ENCODE assay signal across 8 cellular contexts in the genomic region with DNA sequence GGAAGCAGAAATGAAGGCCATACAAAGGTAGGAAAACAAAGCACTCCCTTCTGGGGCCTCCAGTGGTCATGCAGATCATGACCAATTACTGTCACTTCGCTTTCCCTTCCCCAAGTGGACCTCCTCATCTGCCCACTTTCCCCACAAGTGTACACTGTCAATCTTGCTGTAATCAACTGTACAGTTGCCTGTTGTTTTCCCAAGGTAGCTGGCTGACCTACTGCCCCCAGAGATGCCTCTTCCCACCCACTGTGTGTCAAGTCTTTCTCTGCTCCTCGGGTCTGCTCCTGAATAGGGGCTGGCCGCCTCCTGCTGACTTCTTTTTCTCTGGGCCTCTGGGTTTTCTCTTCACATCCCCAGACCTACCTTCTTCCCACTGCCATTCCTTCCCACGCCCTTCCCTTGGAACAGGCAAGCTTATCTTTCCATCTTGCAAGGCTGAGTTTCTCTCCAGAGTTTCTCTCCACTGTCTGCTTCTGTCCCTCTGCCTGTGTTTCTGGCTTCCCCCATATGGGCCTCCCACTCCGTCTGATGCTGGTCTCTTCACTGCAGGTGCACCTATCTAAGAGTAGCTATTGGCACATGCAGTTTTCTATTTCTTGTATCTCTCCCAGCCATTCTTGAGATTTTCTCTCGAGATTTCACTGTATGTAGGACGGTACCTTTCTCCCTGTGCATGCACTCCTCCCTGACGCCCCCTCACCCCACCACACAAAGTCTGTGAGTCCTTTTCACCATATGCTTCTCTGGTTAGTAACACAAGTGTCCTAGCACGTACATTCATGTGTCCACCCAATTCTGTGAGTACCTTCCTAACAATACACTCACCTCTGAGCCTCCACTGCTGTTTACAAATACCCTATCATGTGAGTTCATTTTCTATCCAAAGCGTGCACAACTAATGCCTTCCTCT. TPM values are rescaled to one million over a fixed set of nuclear protein-coding genes. Genes with fewer than 3 reads are reported as not detected.
DNase-seq lines count a peak whose midpoint lies in the region; ATAC-seq and TF ChIP-seq lines count a peak whose summit lies in the region.

No MANE protein-coding gene starts in this region.

- H3K9me3 Mint-ChIP-seq in MCF 10A (ENCODE audit: unreplicated experiment): no peaks in the 10 kb centered on the region

- H3K4me1 Mint-ChIP-seq in MCF 10A (ENCODE audit: insufficient read depth, unreplicated experiment): peaks cover 51% of the 10 kb centered on the region

- CTCF ChIA-PET in MCF 10A (lab: Yijun Ruan, JAX): interaction anchor here (0.5 to 8.1 kb wide), 24 partner anchors 9 to 879 kb away, joined by 3 to 95 read pairs (median 3); no protein-coding TSS in a partner anchor

- POLR2A ChIA-PET in MCF 10A (lab: Yijun Ruan, JAX): interaction anchor here (0.6 to 10.8 kb wide), 32 partner anchors 9 to 377 kb away, joined by 3 to 113 read pairs (median 4); no protein-coding TSS in a partner anchor

- peak in 1 of 4 donors; percentile 26 for TF ChIP-seq POLR2A in upper lobe of left lung (IDR thresholded peaks at IDR 0.05)

- H3K27ac ChIP-seq in cardiac muscle cell (peak overlapping the region; percentile 94), lower lobe of right lung (peak overlapping the region; percentile 99), upper lobe of left lung (peak overlapping the region in 3 of 4 donors; percentile 96 to 100 (median 100))

- TF ChIP-seq EP300 in upper lobe of left lung (IDR thresholded peaks at IDR 0.05): no peak

- ATAC-seq in lower lobe of right lung (no peak), upper lobe of left lung (ENCODE audit: low FRiP score in 2 of 2) (no peak), GM18861 (IDR thresholded peaks at IDR 0.05; ENCODE audit: unreplicated experiment) (no peak), HG02852 (IDR thresholded peaks at IDR 0.05; ENCODE audit: unreplicated experiment) (no peak)

- DNase-seq in cardiac muscle cell (ENCODE audit: low read depth in 1 of 2, low spot score in 1 of 2) (peak in 1 of 2 donors; percentile 27), cardiac septum (ENCODE audit: low spot score) (no peak), MCF 10A (ENCODE audit: unreplicated experiment) (peak; percentile 18), lower lobe of right lung (no peak), upper lobe of left lung (no peak), NCI-H524 (lab: John Stamatoyannopoulos, UW) (no peak)

- H3K27me3 ChIP-seq in cardiac muscle cell (no peaks in the 10 kb centered on the region), lower lobe of right lung (ENCODE audit: low read depth) (no peaks in the 10 kb centered on the region), upper lobe of left lung (no peaks in the 10 kb centered on the region)

- 67 to 68% methylated on average over 10 of the region's 10 CpGs for WGBS in upper lobe of left lung, 2 donors

- intact Hi-C loops in cardiac septum (cut with DNase I) (loop anchor here (1.0 kb wide), 1 partner anchor 101 kb away; no protein-coding TSS in a partner anchor), MCF 10A (cut with micrococcal nuclease) (loop anchor here (5.0 to 10.0 kb wide), 2 partner anchors 55 to 643 kb away; no protein-coding TSS in a partner anchor), lower lobe of right lung (cut with DNase I) (no loop called here)

- TF ChIP-seq CTCF in cardiac muscle cell (IDR thresholded peaks at IDR 0.05; ENCODE audit: low read depth, low read length) (no peak), MCF 10A (IDR thresholded peaks at IDR 0.05; ENCODE audit: unreplicated experiment) (no peak), lower lobe of right lung (IDR thresholded peaks at IDR 0.05) (no peak), upper lobe of left lung (IDR thresholded peaks at IDR 0.05) (no peak)

- peak overlapping the region; percentile 91 for H3K27ac Mint-ChIP-seq in MCF 10A (ENCODE audit: low read depth, unreplicated experiment)

- no TSS peak for BruUV-seq in MCF 10A (replicated peaks; lab: Mats Ljungman, UMichigan)

- H3K4me1 ChIP-seq in cardiac muscle cell (ENCODE audit: low read depth) (peaks cover 51% of the 10 kb centered on the region), lower lobe of right lung (peaks cover 60% of the 10 kb centered on the region), upper lobe of left lung (peaks cover 24 to 49% (median 35%) of the 10 kb centered on the region in 4 donors)

- peak overlapping the region; percentile 90 for H3K4me3 Mint-ChIP-seq in MCF 10A (ENCODE audit: unreplicated experiment)

- H3K4me3 ChIP-seq in cardiac muscle cell (peak overlapping the region; percentile 98), lower lobe of right lung (peak overlapping the region; percentile 82), upper lobe of left lung (peak overlapping the region; percentile 18 to 84 (median 78))

- H3K36me3 ChIP-seq in cardiac muscle cell: no peaks in the 10 kb centered on the region
- H3K36me3 ChIP-seq in lower lobe of right lung: no peaks in the 10 kb centered on the region
- H3K36me3 ChIP-seq in upper lobe of left lung: no peaks in the 10 kb centered on the region

- H3K36me3 Mint-ChIP-seq in MCF 10A (ENCODE audit: insufficient read depth, unreplicated experiment): peaks cover 22% of the 10 kb centered on the region

- no peaks in the 10 kb centered on the region for H3K9me3 ChIP-seq in cardiac muscle cell (ENCODE audit: low read depth)
- H3K9me3 ChIP-seq in lower lobe of right lung: no peaks in the 10 kb centered on the region
- H3K9me3 ChIP-seq in upper lobe of left lung: no peaks in the 10 kb centered on the region

- no peaks in the 10 kb centered on the region for H3K27me3 Mint-ChIP-seq in MCF 10A (ENCODE audit: insufficient read depth, unreplicated experiment)

RNA-seq across cellular contexts. Expression of gene ELL2, which starts 2.3 kb away (rescaled TPM):
- total RNA-seq in cardiac muscle cell: 22.1 and 41.8 TPM in 2 replicates
- 18.7 and 36.7 TPM in 2 replicates for polyA plus RNA-seq in cardiac muscle cell
- 30.5 TPM for total RNA-seq in cardiac septum
- 144 and 147 TPM in 2 replicates for total RNA-seq in MCF 10A (2022)
- 57.5 TPM for total RNA-seq in lower lobe of right lung
- total RNA-seq in upper lobe of left lung: 100 to 1,000 TPM in 1 of 6 donors, 10 to 100 TPM in 5; 44.4 to 203 (median 54.3) TPM
